26 cellular contexts compared by ENCODE assay signal in the genomic region with DNA sequence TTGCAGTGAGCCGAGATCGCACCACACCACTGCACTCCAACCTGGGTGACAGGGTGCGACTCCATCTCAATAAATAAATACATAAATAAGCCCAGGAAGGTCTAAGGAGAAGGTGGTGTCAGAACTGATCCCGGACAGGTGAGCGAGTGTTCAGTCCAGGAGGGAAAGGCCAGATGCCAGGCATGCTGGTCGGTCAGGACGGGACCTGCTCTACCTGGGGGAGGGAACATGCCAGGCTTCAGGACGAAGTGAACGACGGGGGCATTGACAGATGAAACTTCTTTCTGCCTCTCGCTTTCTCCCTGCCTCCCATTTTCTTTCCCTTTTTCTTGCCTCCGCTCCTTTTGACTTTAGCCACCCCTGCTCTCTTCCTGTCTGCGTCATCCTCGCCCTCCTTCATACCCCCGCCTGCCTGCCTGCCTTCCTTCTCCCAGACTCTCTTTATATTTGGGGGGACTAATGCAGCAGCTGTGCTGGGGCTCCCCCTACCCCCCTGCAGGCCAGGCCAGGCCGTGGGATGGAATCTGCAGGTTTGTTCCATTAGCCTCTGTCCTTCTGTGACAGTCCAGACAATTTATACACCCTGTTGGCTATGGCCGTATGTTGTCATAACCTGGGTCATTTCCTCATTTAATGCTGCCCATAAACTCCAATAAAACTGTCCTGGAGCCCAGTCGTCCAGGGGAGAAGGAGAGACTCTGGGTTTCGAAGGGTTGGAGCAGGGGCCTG.
"Had no signal": no experiment of that assay in that cellular context is flagged by ENCODE, and none has a peak within 500 bp of the region (broad histone marks: within the 10 kb centered on the region; RNA-seq: fewer than 3 reads in every experiment).

No MANE protein-coding gene starts in this region.

- H3K4me3 Mint-ChIP-seq: activated B cell treated with CpG ODN at 0.5 μM for 24 hours; activated CD4-positive, alpha-beta T cell treated with anti-CD3 and anti-CD28 coated beads, Interleukin-2, amount 10 ng/mL, durations not matched to agents 24 days and 14 days; activated CD8-positive, alpha-beta memory T cell treated with anti-CD3 and anti-CD28 coated beads, Interleukin-2, amount 10 ng/mL, durations not matched to agents 7 days and 5 days; activated naive CD4-positive, alpha-beta T cell treated with anti-CD3 and anti-CD28 coated beads, Interleukin-2, amount 50 U/mL, for 24 hours; activated T-cell treated with anti-CD3 and anti-CD28 coated beads, Interleukin-2, amount 50 U/mL, for 24 hours; activated T-helper 1 cell treated with anti-CD3 and anti-CD28 coated beads, Interleukin-12 subunit alpha, Interleukin-12 subunit beta, Interleukin-2, Interleukin-4 antibody, amounts not matched to agents 30 ng/mL and 10 ng/mL and 1 ng/mL, durations not matched to agents 14 hours and 24 hours and 36 hours; brain; T-helper 1 cell treated with Interleukin-12 subunit alpha and Interleukin-12 subunit beta and Interleukin-4 antibody, amounts not matched to agents 30 μg/mL and 1 μg/mL, for 36 hours had no signal

- DNase-seq: activated B cell treated with CpG ODN at 0.5 μM for 24 hours; activated CD4-positive, alpha-beta T cell treated with anti-CD3 and anti-CD28 coated beads for 1 hour; activated CD4-positive, alpha-beta T cell treated with anti-CD3 and anti-CD28 coated beads, Interleukin-2, amount 10 ng/mL, durations not matched to agents 24 days and 14 days; activated CD4-positive, alpha-beta T cell treated with anti-CD3 and anti-CD28 coated beads, Interleukin-2, amount 50 U/mL, for 48 hours; activated CD8-positive, alpha-beta memory T cell treated with anti-CD3 and anti-CD28 coated beads, Interleukin-2, amount 10 ng/mL, durations not matched to agents 7 days and 5 days; activated effector memory CD4-positive, alpha-beta T cell treated with Interleukin-2 at 50 U/mL for 16 hours; activated naive CD4-positive, alpha-beta T cell; activated T-cell treated with anti-CD3 and anti-CD28 coated beads, Interleukin-2, amount 50 U/mL, for 24 hours; amygdala; IMR-90; Kasumi-1; KBM-7; NCI-H1092; NCI-H1417; NCI-H1930; NCI-H2171; NCI-H226; NCI-H526 treated with DMSO at 0.1 percent for 48 hours; Right ventricle myocardium superior; SJCRH30 had no signal

- H3K4me1 Mint-ChIP-seq: activated B cell treated with CpG ODN at 0.5 μM for 24 hours; activated CD4-positive, alpha-beta T cell treated with anti-CD3 and anti-CD28 coated beads, Interleukin-2, amount 10 ng/mL, durations not matched to agents 24 days and 14 days; activated CD8-positive, alpha-beta memory T cell treated with anti-CD3 and anti-CD28 coated beads, Interleukin-2, amount 10 ng/mL, durations not matched to agents 7 days and 5 days; activated naive CD4-positive, alpha-beta T cell treated with anti-CD3 and anti-CD28 coated beads, Interleukin-2, amount 50 U/mL, for 24 hours had no signal

- H3K27me3 ChIP-seq: SJCRH30 had no signal

- ATAC-seq: activated CD8-positive, alpha-beta memory T cell treated with anti-CD3 and anti-CD28 coated beads, Interleukin-2, amount 10 ng/mL, durations not matched to agents 7 days and 5 days; Panc1 had no signal

- H3K27ac Mint-ChIP-seq: activated B cell treated with CpG ODN at 0.5 μM for 24 hours; activated CD4-positive, alpha-beta T cell treated with anti-CD3 and anti-CD28 coated beads, Interleukin-2, amount 10 ng/mL, durations not matched to agents 24 days and 14 days; activated CD8-positive, alpha-beta memory T cell treated with anti-CD3 and anti-CD28 coated beads, Interleukin-2, amount 10 ng/mL, durations not matched to agents 7 days and 5 days; activated naive CD4-positive, alpha-beta T cell treated with anti-CD3 and anti-CD28 coated beads, Interleukin-2, amount 50 U/mL, for 24 hours; activated T-cell treated with anti-CD3 and anti-CD28 coated beads, Interleukin-2, amount 50 U/mL, for 24 hours; activated T-helper 1 cell treated with anti-CD3 and anti-CD28 coated beads, Interleukin-12 subunit alpha, Interleukin-12 subunit beta, Interleukin-2, Interleukin-4 antibody, amounts not matched to agents 30 ng/mL and 10 ng/mL and 1 ng/mL, durations not matched to agents 14 hours and 24 hours and 36 hours; T-helper 1 cell treated with Interleukin-12 subunit alpha and Interleukin-12 subunit beta and Interleukin-4 antibody, amounts not matched to agents 30 μg/mL and 1 μg/mL, for 36 hours had no signal

- H3K27ac ChIP-seq: RWPE1, SJCRH30 had no signal

- H3K36me3 ChIP-seq: SJCRH30 had no signal

- H3K4me3 ChIP-seq: SJCRH30 had no signal

- H3K9me3 Mint-ChIP-seq: activated B cell treated with CpG ODN at 0.5 μM for 24 hours; activated CD4-positive, alpha-beta T cell treated with anti-CD3 and anti-CD28 coated beads, Interleukin-2, amount 10 ng/mL, durations not matched to agents 24 days and 14 days; activated naive CD4-positive, alpha-beta T cell treated with anti-CD3 and anti-CD28 coated beads, Interleukin-2, amount 50 U/mL, for 24 hours; activated T-cell treated with anti-CD3 and anti-CD28 coated beads, Interleukin-2, amount 50 U/mL, for 24 hours; activated T-helper 1 cell treated with anti-CD3 and anti-CD28 coated beads, Interleukin-12 subunit alpha, Interleukin-12 subunit beta, Interleukin-2, Interleukin-4 antibody, amounts not matched to agents 30 ng/mL and 10 ng/mL and 1 ng/mL, durations not matched to agents 14 hours and 24 hours and 36 hours; brain; T-helper 1 cell treated with Interleukin-12 subunit alpha and Interleukin-12 subunit beta and Interleukin-4 antibody, amounts not matched to agents 30 μg/mL and 1 μg/mL, for 36 hours had no signal

- H3K9me3 ChIP-seq: SJCRH30 had no signal

- H3K36me3 Mint-ChIP-seq: activated CD8-positive, alpha-beta memory T cell treated with anti-CD3 and anti-CD28 coated beads, Interleukin-2, amount 10 ng/mL, durations not matched to agents 7 days and 5 days; activated naive CD4-positive, alpha-beta T cell treated with anti-CD3 and anti-CD28 coated beads, Interleukin-2, amount 50 U/mL, for 24 hours; brain had no signal

- H3K4me1 ChIP-seq: SJCRH30 had no signal
